In genomic region chr1:57612833-57613232, GRCh38 we compare ENCODE assay signal across 8 cellular contexts.
"Had no signal": no experiment of that assay in that cellular context is flagged by ENCODE, and none has a peak within 500 bp of the region (broad histone marks: within the 10 kb centered on the region; RNA-seq: fewer than 3 reads in every experiment).

No MANE protein-coding gene starts in this region.

- H3K4me3 ChIP-seq: GM23248, GM23338, HAP-1 had no signal

- H3K27ac ChIP-seq: GM23248 had no signal

- DNase-seq: GM23248, GOT3, H7, H9, HCEC 1CT, HFFc6 had no signal

- H3K36me3 ChIP-seq: HAP-1 had no signal

- H3K9me3 ChIP-seq: HAP-1 had no signal

- H3K4me1 ChIP-seq: HAP-1 had no signal

- H2AFZ ChIP-seq: GM23248, GM23338 had no signal

- H3K4me2 ChIP-seq: GM23338 had no signal

- H3K9ac ChIP-seq: GM23248 had no signal
